ENCODE assay signal across 26 cellular contexts in the genomic region with DNA sequence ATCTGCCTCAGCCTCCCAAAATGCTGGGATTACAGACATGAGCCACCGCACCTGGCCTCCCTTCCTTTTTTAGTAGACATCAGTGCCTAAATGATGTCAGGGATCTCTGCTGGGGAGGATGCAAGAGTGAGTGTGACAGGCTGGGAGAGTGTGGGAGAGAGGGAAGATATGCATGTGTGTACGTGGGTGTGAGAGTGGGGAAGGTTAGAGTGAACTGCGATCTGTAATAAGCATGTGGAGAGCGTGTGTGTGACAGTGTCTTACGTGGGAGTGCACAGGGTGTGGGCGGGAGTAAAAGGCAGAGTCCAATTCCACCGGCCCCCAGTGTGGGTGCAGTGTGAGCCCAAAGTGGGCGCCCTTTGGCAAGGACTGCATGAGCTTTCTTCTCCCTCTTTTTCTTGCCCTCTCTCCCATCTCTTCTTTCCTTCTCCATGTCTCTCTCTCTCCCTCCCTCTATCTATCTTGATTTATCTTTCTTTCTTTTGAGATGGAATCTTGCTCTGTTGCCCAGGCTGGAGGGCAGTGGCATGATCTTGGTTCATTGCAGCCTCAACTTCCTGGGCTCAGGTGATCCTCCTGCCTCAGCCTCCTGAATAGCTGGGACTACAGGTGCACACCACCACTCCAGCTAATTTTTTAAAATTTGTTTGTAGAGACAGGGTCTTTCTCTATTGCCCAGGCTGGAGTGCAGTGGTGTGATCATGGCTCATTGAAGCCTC. TPM values are rescaled to one million over a fixed set of nuclear protein-coding genes. Genes with fewer than 3 reads are reported as not detected.
"Had no signal": no experiment of that assay in that cellular context is flagged by ENCODE, and none has a peak within 500 bp of the region (broad histone marks: within the 10 kb centered on the region; RNA-seq: fewer than 3 reads in every experiment).

No MANE protein-coding gene starts in this region.

- DNase-seq: activated B cell treated with CpG ODN at 0.5 μM for 24 hours; activated CD4-positive, alpha-beta T cell treated with anti-CD3 and anti-CD28 coated beads for 1 hour; activated CD4-positive, alpha-beta T cell treated with anti-CD3 and anti-CD28 coated beads, Interleukin-2, amount 10 ng/mL, durations not matched to agents 24 days and 14 days; activated CD4-positive, alpha-beta T cell treated with anti-CD3 and anti-CD28 coated beads, Interleukin-2, amount 50 U/mL, for 48 hours; activated CD8-positive, alpha-beta memory T cell treated with anti-CD3 and anti-CD28 coated beads, Interleukin-2, amount 10 ng/mL, durations not matched to agents 7 days and 5 days; activated effector memory CD4-positive, alpha-beta T cell treated with anti-CD3 and anti-CD28 coated beads, Interleukin-2, amount 50 U/mL, for 16 hours; activated naive CD4-positive, alpha-beta T cell treated with Interleukin-2 at 50 U/mL for 16 hours; activated naive CD8-positive, alpha-beta T cell treated with anti-CD3 and anti-CD28 coated beads, Interleukin-2, amount 50 U/mL, for 24 hours; activated T-cell treated with anti-CD3 and anti-CD28 coated beads, Interleukin-2, amount 50 U/mL, for 24 hours; brain microvascular endothelial cell; MG63; MV-4-11; NCI-H1092 treated with DMSO at 0.1 percent for 48 hours; NCI-H1417 treated with DMSO at 0.1 percent for 48 hours; NCI-H1694; NCI-H2029; NCI-H345; NCI-H510A; NCI-H526 treated with DMSO at 0.1 percent for 48 hours; Peyer's patch; SHP77 treated with DMSO at 0.1 percent for 48 hours; T-helper 17 cell; T-helper 9 cell had no signal

- H3K4me3 Mint-ChIP-seq: activated B cell treated with CpG ODN at 0.5 μM for 24 hours; activated CD4-positive, alpha-beta T cell treated with anti-CD3 and anti-CD28 coated beads, Interleukin-2, amount 10 ng/mL, durations not matched to agents 24 days and 14 days; activated CD8-positive, alpha-beta memory T cell treated with anti-CD3 and anti-CD28 coated beads, Interleukin-2, amount 10 ng/mL, durations not matched to agents 7 days and 5 days; activated naive CD8-positive, alpha-beta T cell treated with anti-CD3 and anti-CD28 coated beads, Interleukin-2, amount 50 U/mL, for 24 hours; activated T-cell treated with anti-CD3 and anti-CD28 coated beads, Interleukin-2, amount 50 U/mL, for 24 hours; T-helper 17 cell had no signal

- H3K9me3 Mint-ChIP-seq: activated B cell treated with CpG ODN at 0.5 μM for 24 hours; activated CD4-positive, alpha-beta T cell treated with anti-CD3 and anti-CD28 coated beads, Interleukin-2, amount 10 ng/mL, durations not matched to agents 24 days and 14 days; activated naive CD4-positive, alpha-beta T cell treated with anti-CD3 and anti-CD28 coated beads, Interleukin-2, amount 50 U/mL, for 72 hours; activated naive CD8-positive, alpha-beta T cell treated with anti-CD3 and anti-CD28 coated beads, Interleukin-2, amount 50 U/mL, for 24 hours; activated T-cell treated with anti-CD3 and anti-CD28 coated beads, Interleukin-2, amount 50 U/mL, for 24 hours had no signal

- H3K36me3 ChIP-seq: brain microvascular endothelial cell, cardiac muscle cell, MG63, Peyer's patch had no signal

- H3K9me3 ChIP-seq: MG63, Peyer's patch had no signal

- ATAC-seq: activated CD8-positive, alpha-beta memory T cell treated with anti-CD3 and anti-CD28 coated beads, Interleukin-2, amount 10 ng/mL, durations not matched to agents 7 days and 5 days; activated naive CD4-positive, alpha-beta T cell treated with anti-CD3 and anti-CD28 coated beads, Interleukin-2, amount 50 U/mL, for 72 hours; activated naive CD8-positive, alpha-beta T cell treated with anti-CD3 and anti-CD28 coated beads, Interleukin-2, amount 50 U/mL, for 24 hours; T-helper 17 cell had no signal

- H3K4me3 ChIP-seq: cardiac muscle cell, MG63, Peyer's patch had no signal

- H3K27ac Mint-ChIP-seq: activated B cell treated with CpG ODN at 0.5 μM for 24 hours; activated CD4-positive, alpha-beta T cell treated with anti-CD3 and anti-CD28 coated beads, Interleukin-2, amount 10 ng/mL, durations not matched to agents 24 days and 14 days; activated CD8-positive, alpha-beta memory T cell treated with anti-CD3 and anti-CD28 coated beads, Interleukin-2, amount 10 ng/mL, durations not matched to agents 7 days and 5 days; activated naive CD4-positive, alpha-beta T cell treated with anti-CD3 and anti-CD28 coated beads, Interleukin-2, amount 50 U/mL, for 72 hours; activated naive CD8-positive, alpha-beta T cell treated with anti-CD3 and anti-CD28 coated beads, Interleukin-2, amount 50 U/mL, for 24 hours; activated T-cell treated with anti-CD3 and anti-CD28 coated beads, Interleukin-2, amount 50 U/mL, for 24 hours; T-helper 17 cell had no signal

- H3K27ac ChIP-seq: brain microvascular endothelial cell, cardiac muscle cell, Peyer's patch had no signal

- H3K36me3 Mint-ChIP-seq: activated CD8-positive, alpha-beta memory T cell treated with anti-CD3 and anti-CD28 coated beads, Interleukin-2, amount 10 ng/mL, durations not matched to agents 7 days and 5 days; activated naive CD4-positive, alpha-beta T cell treated with anti-CD3 and anti-CD28 coated beads, Interleukin-2, amount 50 U/mL, for 72 hours had no signal

RNA-seq across cellular contexts. Expression of a gene that starts 0.9 kb away (rescaled TPM):
- total RNA-seq: activated CD4-positive, alpha-beta T cell treated with anti-CD3 and anti-CD28 coated beads, Interleukin-2, amount 10 ng/mL, durations not matched to agents 24 days and 14 days; activated CD8-positive, alpha-beta memory T cell treated with anti-CD3 and anti-CD28 coated beads, Interleukin-2, amount 10 ng/mL, durations not matched to agents 7 days and 5 days; Peyer's patch; SK-MEL-5; T-helper 17 cell had no signal

RNA-seq across cellular contexts. Expression of a gene that starts 3.5 kb away (rescaled TPM):
- total RNA-seq: activated B cell treated with CpG ODN at 0.5 μM for 24 hours, T-helper 17 cell had no signal

RNA-seq across cellular contexts. Expression of a gene that starts 15.2 kb away (rescaled TPM):
- total RNA-seq: activated B cell treated with CpG ODN at 0.5 μM for 24 hours, T-helper 17 cell had no signal

RNA-seq across cellular contexts. Expression of a gene that starts 40.6 kb away (rescaled TPM):
- total RNA-seq: activated B cell treated with CpG ODN at 0.5 μM for 24 hours; activated CD4-positive, alpha-beta T cell treated with anti-CD3 and anti-CD28 coated beads, Interleukin-2, amount 10 ng/mL, durations not matched to agents 24 days and 14 days; activated CD8-positive, alpha-beta memory T cell treated with anti-CD3 and anti-CD28 coated beads, Interleukin-2, amount 10 ng/mL, durations not matched to agents 7 days and 5 days; activated naive CD4-positive, alpha-beta T cell treated with anti-CD3 and anti-CD28 coated beads, Interleukin-2, amount 50 U/mL, for 72 hours; Peyer's patch; SK-MEL-5; T-helper 17 cell had no signal
